ENCODE assay signal across 20 cellular contexts in genomic region chr3:36095238-36095637, GRCh38.
DNase-seq lines count a peak whose midpoint lies in the region; ATAC-seq, FAIRE-seq and TF ChIP-seq lines count a peak whose summit lies in the region.
"Had no signal": no experiment of that assay in that cellular context is flagged by ENCODE, and none has a peak within 500 bp of the region (broad histone marks: within the 10 kb centered on the region; RNA-seq: fewer than 3 reads in every experiment).

No MANE protein-coding gene starts in this region.

- in situ Hi-C loops in GM12878 (cut with MboI) (no loop called here), transverse colon (cut with MboI; ENCODE audit: low pct_ligation_motif_present in 1 of 4, low pct_unique_long_range_greater_than_20kb in 1 of 4, low sequenced_read_pairs in 3 of 4) (no loop called here)

- TF ChIP-seq EP300 in GM12878 (IDR thresholded peaks at IDR 0.05; ENCODE audit: borderline replicate concordance in 1 of 2, control insufficient read depth in 1 of 2, low read depth in 2 of 2, low read length in 2 of 2), result no peak
- no peak for TF ChIP-seq EP300 in transverse colon (IDR thresholded peaks at IDR 0.05; ENCODE audit: low read depth)

- H3K27me3 ChIP-seq in GM12878 (replicated peaks in 1 of 2; ENCODE audit: control insufficient read depth in 2 of 2, insufficient read depth in 2 of 2, low read length in 1 of 2) (no peaks in the 10 kb centered on the region), transverse colon (no peaks in the 10 kb centered on the region)
- H3K27me3 ChIP-seq: gastrocnemius medialis, upper lobe of left lung had no signal

- RAD21 ChIA-PET in GM12878 (lab: Charles Lee; ENCODE audit: unreplicated experiment), result no interaction called here

- no peaks in the 10 kb centered on the region for H3K79me2 ChIP-seq in GM12878 (ENCODE audit: control insufficient read depth, insufficient read depth, low read length)
- H3K79me2 ChIP-seq: parathyroid adenoma had no signal

- no peak for FAIRE-seq in GM12878 (lab: Jason Lieb, UNC)
- FAIRE-seq: endothelial cell of umbilical vein had no signal

- 31% methylated on average over 3 of the region's 3 CpGs for WGBS in GM12878 (ENCODE audit: insufficient coverage, insufficient replicate concordance, low lambda C conversion rate, missing lambda C conversion rate)
- 54 to 75% methylated on average over 3 of the region's 3 CpGs for WGBS in transverse colon (ENCODE audit: low coverage in 1 of 2), 2 donors

- H3K9ac ChIP-seq in GM12878 (ENCODE audit: control insufficient read depth, insufficient read depth, low read length), result no peak overlapping the region
- H3K9ac ChIP-seq: parathyroid adenoma, SK-N-SH had no signal

- ATAC-seq in GM18502 (IDR thresholded peaks at IDR 0.05; ENCODE audit: poor library complexity, unreplicated experiment) (peak; percentile 73), GM21423 (IDR thresholded peaks at IDR 0.05; ENCODE audit: unreplicated experiment) (peak; percentile 83), HG03342 (IDR thresholded peaks at IDR 0.05; ENCODE audit: unreplicated experiment) (peak; percentile 86), GM12878 (peak; percentile 51; the same call in 2 of the 3 replicates)
- no peak for ATAC-seq in stimulated activated naive CD8-positive, alpha-beta T cell treated with anti-CD3 and anti-CD28 coated beads, Interleukin-15, Interleukin-2, amounts not matched to agents 100 U/mL and 50 U/mL, for 24 hours
- ATAC-seq: gastrocnemius medialis had no signal

- DNase-seq in GM12878 (ENCODE audit: low read depth, low spot score) (no peak), transverse colon (no peak), AG08396 (ENCODE audit: low spot score) (no peak), endothelial cell (ENCODE audit: low spot score) (no peak)
- DNase-seq in stimulated activated naive CD8-positive, alpha-beta T cell treated with anti-CD3 and anti-CD28 coated beads, Interleukin-15, Interleukin-2, amounts not matched to agents 100 U/mL and 50 U/mL, for 24 hours, result no peak
- DNase-seq: activated CD4-positive, alpha-beta memory T cell treated with anti-CD3 and anti-CD28 coated beads for 36 hours; Caco-2; gastrocnemius medialis; NCI-H1694; NCI-H446; SK-N-SH; upper lobe of left lung had no signal

- H3K4me3 Mint-ChIP-seq in endothelial cell (ENCODE audit: unreplicated experiment), result no peak overlapping the region
- H3K4me3 Mint-ChIP-seq: activated CD4-positive, alpha-beta memory T cell treated with anti-CD3 and anti-CD28 coated beads for 36 hours; central memory CD8-positive, alpha-beta T cell had no signal

- no TSS peak for BruUV-seq in GM12878 (replicated peaks; lab: Mats Ljungman, UMichigan)

- no peak overlapping the region for H3K4me3 ChIP-seq in GM12878
- H3K4me3 ChIP-seq in transverse colon, result no peak overlapping the region
- H3K4me3 ChIP-seq: gastrocnemius medialis, HAP-1, skin epidermis, upper lobe of left lung had no signal

- H3K9me3 Mint-ChIP-seq in endothelial cell (ENCODE audit: unreplicated experiment), result no peaks in the 10 kb centered on the region
- H3K9me3 Mint-ChIP-seq: central memory CD8-positive, alpha-beta T cell had no signal

- intact Hi-C loops in GM12878 (cut with micrococcal nuclease; ENCODE audit: unreplicated experiment) (no loop called here), transverse colon (cut with DNase I; ENCODE audit: low total_unique reads) (no loop called here)

- TF ChIP-seq CTCF in GM12878 (IDR thresholded peaks at IDR 0.05 in 2 of 3, conservative IDR thresholded peaks at IDR 0.05 in 1 of 3; ENCODE audit: control insufficient read depth in 2 of 3, extremely low read depth in 1 of 3, insufficient read depth in 1 of 3, low read depth in 3 of 3, low read length in 3 of 3), result no peak
- TF ChIP-seq CTCF in transverse colon (IDR thresholded peaks at IDR 0.05), result no peak
- no peak for TF ChIP-seq CTCF in endothelial cell (IDR thresholded peaks at IDR 0.05; ENCODE audit: unreplicated experiment)

- no peaks in the 10 kb centered on the region for H3K9me3 ChIP-seq in GM12878 (replicated peaks; ENCODE audit: control insufficient read depth, insufficient read depth, low read length)
- no peaks in the 10 kb centered on the region for H3K9me3 ChIP-seq in transverse colon
- H3K9me3 ChIP-seq: Caco-2, gastrocnemius medialis, HAP-1, SK-N-SH, upper lobe of left lung had no signal

- no peaks in the 10 kb centered on the region for H3K27me3 Mint-ChIP-seq in endothelial cell (ENCODE audit: unreplicated experiment)
- H3K27me3 Mint-ChIP-seq: activated CD4-positive, alpha-beta memory T cell treated with anti-CD3 and anti-CD28 coated beads for 36 hours; central memory CD8-positive, alpha-beta T cell had no signal

- POLR2A ChIA-PET in GM12878 (lab: Charles Lee), result no interaction called here

- SMC1A ChIA-PET in GM12878 (lab: Charles Lee; ENCODE audit: uncharacterized antibody, unreplicated experiment), result no interaction called here

- H3K4me1 ChIP-seq in GM12878 (ENCODE audit: control insufficient read depth, insufficient read depth, low read length) (no peaks in the 10 kb centered on the region), transverse colon (no peaks in the 10 kb centered on the region)
- H3K4me1 ChIP-seq: Caco-2, gastrocnemius medialis, parathyroid adenoma, upper lobe of left lung had no signal

- no peaks in the 10 kb centered on the region for H3K36me3 Mint-ChIP-seq in endothelial cell (ENCODE audit: low read depth, unreplicated experiment)
- H3K36me3 Mint-ChIP-seq: activated CD4-positive, alpha-beta memory T cell treated with anti-CD3 and anti-CD28 coated beads for 36 hours had no signal

- H4K20me1 ChIP-seq in GM12878 (ENCODE audit: control insufficient read depth, insufficient read depth), result no peaks in the 10 kb centered on the region

- H3K4me1 Mint-ChIP-seq in endothelial cell (ENCODE audit: unreplicated experiment), result no peaks in the 10 kb centered on the region
- H3K4me1 Mint-ChIP-seq: central memory CD8-positive, alpha-beta T cell had no signal

- no peak overlapping the region for H2AFZ ChIP-seq in GM12878 (ENCODE audit: control insufficient read depth, low read depth, low read length)
- H2AFZ ChIP-seq: parathyroid adenoma had no signal

- H3K4me2 ChIP-seq in GM12878 (ENCODE audit: control insufficient read depth, insufficient read depth), result no peak overlapping the region
- H3K4me2 ChIP-seq: SK-N-SH had no signal

- H3K36me3 ChIP-seq in GM12878 (ENCODE audit: control insufficient read depth in 2 of 2, insufficient read depth in 2 of 2, low read length in 1 of 2), result no peaks in the 10 kb centered on the region
- no peaks in the 10 kb centered on the region for H3K36me3 ChIP-seq in transverse colon
- H3K36me3 ChIP-seq: gastrocnemius medialis, HAP-1, upper lobe of left lung had no signal

- CTCF ChIA-PET in GM12878 (lab: Yijun Ruan, JAX), result no interaction called here

- H3K27ac ChIP-seq in GM12878 (ENCODE audit: control insufficient read depth, insufficient read depth), result no peak overlapping the region
- no peak overlapping the region for H3K27ac ChIP-seq in transverse colon
- H3K27ac ChIP-seq: gastrocnemius medialis, parathyroid adenoma, skin epidermis, upper lobe of left lung had no signal

- TF ChIP-seq RAD21 in GM12878 (IDR thresholded peaks at IDR 0.05; ENCODE audit: insufficient read depth, low read depth, low read length), result no peak

- TF ChIP-seq POLR2A in GM12878 (IDR thresholded peaks at IDR 0.05; ENCODE audit: low read depth, low read length) (no peak), transverse colon (IDR thresholded peaks at IDR 0.05) (no peak)

- no peak overlapping the region for H3K27ac Mint-ChIP-seq in endothelial cell (ENCODE audit: unreplicated experiment)
- H3K27ac Mint-ChIP-seq: activated CD4-positive, alpha-beta memory T cell treated with anti-CD3 and anti-CD28 coated beads for 36 hours had no signal

TF ChIP-seq in GM12878, 131 proteins besides CTCF, POLR2A, EP300 and RAD21:
- TF ChIP-seq SPI1 (IDR thresholded peaks at IDR 0.05; ENCODE audit: borderline replicate concordance, insufficient read depth, low read depth, low read length) (peak; percentile 54; the same call in 1 of the 2 replicates), KDM1A (IDR thresholded peaks at IDR 0.05; ENCODE audit: borderline replicate concordance) (no peak), JUND (IDR thresholded peaks at IDR 0.05; ENCODE audit: low read depth, low read length) (no peak), SMAD5 (IDR thresholded peaks at IDR 0.05; ENCODE audit: low read depth) (no peak), NFYA (IDR thresholded peaks at IDR 0.05; ENCODE audit: borderline replicate concordance, low read depth, low read length) (no peak)
